In genomic region chr1:212155219-212155618, GRCh38 we compare ENCODE assay signal across 19 cellular contexts.
DNase-seq lines count a peak whose midpoint lies in the region; ATAC-seq, FAIRE-seq and TF ChIP-seq lines count a peak whose summit lies in the region.
"Had no signal": no experiment of that assay in that cellular context is flagged by ENCODE, and none has a peak within 500 bp of the region (broad histone marks: within the 10 kb centered on the region; RNA-seq: fewer than 3 reads in every experiment).

No MANE protein-coding gene starts in this region.

- H3K27me3 ChIP-seq in OCI-LY1 (ENCODE audit: insufficient read depth, low read length) (no peaks in the 10 kb centered on the region), colonic mucosa (no peaks in the 10 kb centered on the region), small intestine (ENCODE audit: control insufficient read depth in 2 of 2, insufficient read depth in 2 of 2, low read length in 2 of 2) (no peaks in the 10 kb centered on the region)

- CTCF ChIA-PET in activated CD8-positive, alpha-beta T cell treated with anti-CD3 and anti-CD28 coated beads for 36 hours (lab: Charles Lee) = no interaction called here

- H3K4me3 ChIP-seq in OCI-LY1 (ENCODE audit: low read depth, low read length, poor library complexity, severe bottlenecking) (no peak overlapping the region), colonic mucosa (no peak overlapping the region), small intestine (ENCODE audit: low read depth in 1 of 2, low read length in 2 of 2) (no peak overlapping the region)
- H3K4me3 ChIP-seq: HAP-1 had no signal

- H3K36me3 Mint-ChIP-seq in CD14-positive monocyte = peaks cover 0 to 2% of the 10 kb centered on the region in 2 donors
- H3K36me3 Mint-ChIP-seq in activated CD8-positive, alpha-beta T cell treated with anti-CD3 and anti-CD28 coated beads for 36 hours (ENCODE audit: low read depth) = no peaks in the 10 kb centered on the region
- peaks cover 6% of the 10 kb centered on the region for H3K36me3 Mint-ChIP-seq in effector memory CD8-positive, alpha-beta T cell (ENCODE audit: insufficient read depth)
- H3K36me3 Mint-ChIP-seq: CD8-positive, alpha-beta memory T cell had no signal

- peaks cover 52% of the 10 kb centered on the region for H3K4me1 ChIP-seq in OCI-LY1 (ENCODE audit: insufficient read depth, low read length, severe bottlenecking)
- no peaks in the 10 kb centered on the region for H3K4me1 ChIP-seq in colonic mucosa
- peaks cover 4 to 5% of the 10 kb centered on the region in 2 donors for H3K4me1 ChIP-seq in small intestine (ENCODE audit: control insufficient read depth in 2 of 2, insufficient read depth in 1 of 2, low read depth in 1 of 2, low read length in 1 of 2)
- H3K4me1 ChIP-seq: HAP-1 had no signal

- no peak overlapping the region for H3K4me3 Mint-ChIP-seq in CD14-positive monocyte
- H3K4me3 Mint-ChIP-seq in activated CD8-positive, alpha-beta T cell treated with anti-CD3 and anti-CD28 coated beads for 36 hours = no peak overlapping the region
- no peak overlapping the region for H3K4me3 Mint-ChIP-seq in effector memory CD8-positive, alpha-beta T cell
- H3K4me3 Mint-ChIP-seq: CD4-positive, alpha-beta T cell; CD8-positive, alpha-beta memory T cell had no signal

- no peak for FAIRE-seq in small intestine (lab: Jason Lieb, UNC)
- FAIRE-seq: D721Med, GM12891, GM18507, H54 had no signal

- H3K4me2 ChIP-seq in OCI-LY1 (ENCODE audit: low read length) = no peak overlapping the region

- H3K9ac ChIP-seq in OCI-LY1 (ENCODE audit: low read length) (no peak overlapping the region), colonic mucosa (ENCODE audit: low read depth in 2 of 2, low read length in 2 of 2) (no peak overlapping the region)

- peaks cover 0 to 6% (median 0%) of the 10 kb centered on the region in 7 donors for H3K9me3 Mint-ChIP-seq in CD14-positive monocyte
- no peaks in the 10 kb centered on the region for H3K9me3 Mint-ChIP-seq in activated CD8-positive, alpha-beta T cell treated with anti-CD3 and anti-CD28 coated beads for 36 hours
- no peaks in the 10 kb centered on the region for H3K9me3 Mint-ChIP-seq in effector memory CD8-positive, alpha-beta T cell
- H3K9me3 Mint-ChIP-seq: CD4-positive, alpha-beta T cell; CD8-positive, alpha-beta memory T cell had no signal

- intact Hi-C loops in colonic mucosa (cut with DNase I) (no loop called here), CD14-positive monocyte (cut with micrococcal nuclease) (no loop called here)
- intact Hi-C loops in activated CD8-positive, alpha-beta T cell treated with anti-CD3 and anti-CD28 coated beads for 36 hours (cut with micrococcal nuclease) = no loop called here

- no peaks in the 10 kb centered on the region for H4K20me1 ChIP-seq in OCI-LY1 (ENCODE audit: insufficient read depth, low read length)

- H2AFZ ChIP-seq in OCI-LY1 (ENCODE audit: low read length) = no peak overlapping the region

- peak overlapping the region; percentile 13 for H3K27ac ChIP-seq in OCI-LY1 (ENCODE audit: low read depth, low read length, poor library complexity, severe bottlenecking)
- H3K27ac ChIP-seq in colonic mucosa = peak overlapping the region; percentile 41
- peak overlapping the region in 1 of 2 donors; percentile 32 for H3K27ac ChIP-seq in small intestine (ENCODE audit: low read depth in 1 of 2, low read length in 1 of 2)
- H3K27ac ChIP-seq: C4-2B had no signal

- TF ChIP-seq CTCF in OCI-LY1 (IDR thresholded peaks at IDR 0.05; ENCODE audit: low read length) = no peak
- no peak for TF ChIP-seq CTCF in colonic mucosa (IDR thresholded peaks at IDR 0.05)
- TF ChIP-seq CTCF in CD14-positive monocyte (IDR thresholded peaks at IDR 0.05) = no peak
- no peak for TF ChIP-seq CTCF in activated CD8-positive, alpha-beta T cell treated with anti-CD3 and anti-CD28 coated beads for 36 hours (IDR thresholded peaks at IDR 0.05)

- H3K79me2 ChIP-seq in OCI-LY1 (ENCODE audit: insufficient read depth, low read length) = no peaks in the 10 kb centered on the region

- H3K36me3 ChIP-seq in OCI-LY1 (ENCODE audit: insufficient read depth, low read length) = no peaks in the 10 kb centered on the region
- no peaks in the 10 kb centered on the region for H3K36me3 ChIP-seq in colonic mucosa
- no peaks in the 10 kb centered on the region for H3K36me3 ChIP-seq in small intestine (ENCODE audit: control insufficient read depth in 2 of 2, insufficient read depth in 2 of 2, low read length in 2 of 2)
- H3K36me3 ChIP-seq: HAP-1 had no signal

- H3F3A ChIP-seq in OCI-LY1 (ENCODE audit: insufficient read depth, low read length) = no peaks in the 10 kb centered on the region

- H3K9me2 ChIP-seq in OCI-LY1 (ENCODE audit: low read depth, low read length) = no peaks in the 10 kb centered on the region

- POLR2A ChIA-PET in activated CD8-positive, alpha-beta T cell treated with anti-CD3 and anti-CD28 coated beads for 36 hours (lab: Charles Lee) = no interaction called here

- no peak for ATAC-seq in activated CD8-positive, alpha-beta T cell treated with anti-CD3 and anti-CD28 coated beads for 36 hours
- no peak for ATAC-seq in effector memory CD8-positive, alpha-beta T cell (replicated peaks)

- H3K27ac Mint-ChIP-seq in CD14-positive monocyte = no peak overlapping the region
- H3K27ac Mint-ChIP-seq in activated CD8-positive, alpha-beta T cell treated with anti-CD3 and anti-CD28 coated beads for 36 hours = no peak overlapping the region
- H3K27ac Mint-ChIP-seq in effector memory CD8-positive, alpha-beta T cell = no peak overlapping the region
- H3K27ac Mint-ChIP-seq: CD4-positive, alpha-beta T cell had no signal

- no peaks in the 10 kb centered on the region for H3K9me3 ChIP-seq in OCI-LY1 (ENCODE audit: low read length)
- no peaks in the 10 kb centered on the region for H3K9me3 ChIP-seq in colonic mucosa
- no peaks in the 10 kb centered on the region for H3K9me3 ChIP-seq in small intestine (ENCODE audit: control insufficient read depth, low read depth)
- H3K9me3 ChIP-seq: HAP-1 had no signal

- H3K4me1 Mint-ChIP-seq in CD14-positive monocyte = peaks cover 17% of the 10 kb centered on the region
- H3K4me1 Mint-ChIP-seq in activated CD8-positive, alpha-beta T cell treated with anti-CD3 and anti-CD28 coated beads for 36 hours (ENCODE audit: low read depth) = peaks cover 8% of the 10 kb centered on the region
- H3K4me1 Mint-ChIP-seq in effector memory CD8-positive, alpha-beta T cell (ENCODE audit: low read depth in 2 of 2) = peaks cover 6 to 12% of the 10 kb centered on the region in 2 donors

- peaks cover 0 to 3% (median 0%) of the 10 kb centered on the region in 3 donors for H3K27me3 Mint-ChIP-seq in CD14-positive monocyte (ENCODE audit: low read depth in 3 of 3)
- no peaks in the 10 kb centered on the region for H3K27me3 Mint-ChIP-seq in activated CD8-positive, alpha-beta T cell treated with anti-CD3 and anti-CD28 coated beads for 36 hours
- no peaks in the 10 kb centered on the region for H3K27me3 Mint-ChIP-seq in effector memory CD8-positive, alpha-beta T cell
- H3K27me3 Mint-ChIP-seq: CD4-positive, alpha-beta T cell; CD8-positive, alpha-beta memory T cell had no signal

- DNase-seq in colonic mucosa (no peak), small intestine (peak; percentile 47), CD14-positive monocyte (ENCODE audit: low spot score) (no peak)
- no peak for DNase-seq in activated CD8-positive, alpha-beta T cell treated with anti-CD3 and anti-CD28 coated beads for 36 hours
- no peak for DNase-seq in effector memory CD8-positive, alpha-beta T cell
- DNase-seq: CD4-positive, alpha-beta T cell; CD8-positive, alpha-beta memory T cell; DMS 273 treated with DMSO at 0.1 percent for 48 hours; DMS79; EL; GDM1; GOT3 had no signal
